Comparison of ENCODE assay signal across 8 cellular contexts in genomic region chr19:9584073-9584833, GRCh38. TPM values are rescaled to one million over a fixed set of nuclear protein-coding genes. Genes with fewer than 3 reads are reported as not detected.
DNase-seq lines count a peak whose midpoint lies in the region; ATAC-seq, FAIRE-seq and TF ChIP-seq lines count a peak whose summit lies in the region.

ZNF121 (minus strand) TSS chr19:9584504; CDS start chr19:9568097, 16,407 bp downstream.

- POLR2A ChIA-PET in HepG2 (lab: Yijun Ruan, JAX): interaction anchor here (1.1 kb wide), 1 partner anchor 184 kb away, joined by 6 read pairs; the partner anchor contains the start of gene ZNF846

- TF ChIP-seq CTCF in HepG2 (CRISPR knock-in tag; IDR thresholded peaks at IDR 0.05): peak; percentile 3; the same call in 1 of the 2 replicates

- H3K27me3 ChIP-seq in HepG2 (ENCODE audit: control insufficient read depth in 1 of 2, insufficient read depth in 2 of 2, low read length in 2 of 2): no peaks in the 10 kb centered on the region; a peak in 1 of 5 replicates

- peak within 1 kb of the TSS; percentile 19 for H2AFZ ChIP-seq in HepG2 (ENCODE audit: low read length)

- ATAC-seq in GM19043 (IDR thresholded peaks at IDR 0.05; ENCODE audit: low read depth, unreplicated experiment): peak; percentile 77
- peak; percentile 85 for ATAC-seq in HG03442 (IDR thresholded peaks at IDR 0.05; ENCODE audit: unreplicated experiment)
- ATAC-seq in HepG2: peak; percentile 91

- peak within 1 kb of the TSS; percentile 85 for H3K27ac ChIP-seq in HepG2 (ENCODE audit: extremely low read length, insufficient read depth, low read length)

- H3K9me3 ChIP-seq in HepG2 (ENCODE audit: low read length): no peaks in the 10 kb centered on the region

- in situ Hi-C loops in HepG2 (cut with HindIII; ENCODE audit: extremely low pct_ligation_motif_present, low pct_unique_long_range_greater_than_20kb): no loop called here

- TF ChIP-seq RAD21 in HepG2 (CRISPR knock-in tag; IDR thresholded peaks at IDR 0.05): no peak

- CTCF ChIA-PET in HepG2 (lab: Yijun Ruan, JAX; ENCODE audit: low intra/inter-chr PET ratio, low total read pairs): no interaction called here

- H3K4me3 ChIP-seq in HepG2 (replicated peaks in 1 of 3; ENCODE audit: insufficient read depth in 1 of 3, low read depth in 2 of 3, low read length in 3 of 3): peak within 1 kb of the TSS; percentile 78 to 92 (median 79)

- H3K79me2 ChIP-seq in HepG2 (ENCODE audit: insufficient read depth, low read length): peaks cover 49% of the 10 kb centered on the region

- FAIRE-seq in HepG2 (lab: Jason Lieb, UNC): no peak

- TF ChIP-seq POLR2A in HepG2 (IDR thresholded peaks at IDR 0.05; ENCODE audit: insufficient read depth in 1 of 2, low read depth in 2 of 2, low read length in 2 of 2): peak; percentile 93 to 95

- intact Hi-C loops in HepG2 (cut with micrococcal nuclease; ENCODE audit: unreplicated experiment): loop anchor here (10.0 kb wide), 1 partner anchor 449 kb away; no protein-coding TSS in a partner anchor

- no peak for TF ChIP-seq EP300 in HepG2 (IDR thresholded peaks at IDR 0.05; ENCODE audit: low read depth in 2 of 2, low read length in 2 of 2)
- no peak for TF ChIP-seq EP300 in HepG2 (CRISPR knock-in tag; IDR thresholded peaks at IDR 0.05; ENCODE audit: borderline replicate concordance)

- peaks cover 39% of the 10 kb centered on the region for H3K4me1 ChIP-seq in HepG2 (ENCODE audit: insufficient read depth, low read length)

- 2% methylated on average over 17 of the region's 51 CpGs for WGBS in HepG2 (ENCODE audit: low lambda C conversion rate)

- BruUV-seq in HepG2 (replicated peaks; lab: Mats Ljungman, UMichigan): TSS peak; percentile 86

- peak within 1 kb of the TSS; percentile 94 for H3K9ac ChIP-seq in HepG2 (ENCODE audit: insufficient read depth, low read depth, low read length)

- DNase-seq in AG20443 (ENCODE audit: low spot score): peak; percentile 93
- peak; percentile 54 for DNase-seq in NCI-H526 treated with DMSO at 0.1 percent for 48 hours (lab: John Stamatoyannopoulos, UW)
- DNase-seq in activated CD4-positive, alpha-beta T cell treated with anti-CD3 and anti-CD28 coated beads, Interleukin-2, amount 50 U/mL, for 4 hours: peak; percentile 70 to 71
- DNase-seq in dermis blood vessel endothelial cell: peak; percentile 84
- peak; percentile 77 for DNase-seq in HepG2 (ENCODE audit: low spot score)
- DNase-seq in stimulated activated CD4-positive, alpha-beta T cell treated with anti-CD3 and anti-CD28 coated beads, Interleukin-4, amount 100 ng/mL, for 1 hour: peak; percentile 84

- peaks cover 0 to 11% of the 10 kb centered on the region in 2 experiments; a peak in 4 of 5 replicates for H3K36me3 ChIP-seq in HepG2 (replicated peaks in 1 of 2; ENCODE audit: control insufficient read depth in 1 of 2, insufficient read depth in 2 of 2, low read length in 2 of 2)

- H4K20me1 ChIP-seq in HepG2 (ENCODE audit: insufficient read depth, low read length): peaks cover 33% of the 10 kb centered on the region

- peak within 1 kb of the TSS; percentile 73 for H3K4me2 ChIP-seq in HepG2 (ENCODE audit: low read depth, low read length)

TF ChIP-seq in HepG2, 621 proteins besides CTCF, POLR2A, EP300 and RAD21 (continues in another document):
- TF ChIP-seq ZNF773 (CRISPR knock-in tag; IDR thresholded peaks at IDR 0.05; ENCODE audit: borderline replicate concordance) (0 out of 2 replicates have a peak, but pooled peaks have one; percentile 56), SMYD3 (CRISPR knock-in tag; IDR thresholded peaks at IDR 0.05) (peak; percentile 55; the same call in 1 of the 2 replicates), RBM22 (optimal IDR thresholded peaks at IDR 0.05; ENCODE audit: low read length) (no peak), ZNF281 (CRISPR knock-in tag; IDR thresholded peaks at IDR 0.05; ENCODE audit: borderline replicate concordance) (peak; percentile 79), ASH2L (IDR thresholded peaks at IDR 0.05; ENCODE audit: insufficient read length, low read depth, low read length) (peak; percentile 93), ZNF780A (CRISPR knock-in tag; IDR thresholded peaks at IDR 0.05) (no peak), ARID3A (IDR thresholded peaks at IDR 0.05; ENCODE audit: low read depth, low read length) (no peak), BCL3 (CRISPR knock-in tag; IDR thresholded peaks at IDR 0.05) (0 out of 2 replicates have a peak, but pooled peaks have one; percentile 39), ATRX (CRISPR knock-in tag; IDR thresholded peaks at IDR 0.05; ENCODE audit: borderline replicate concordance) (no peak), SCMH1 (CRISPR knock-in tag; IDR thresholded peaks at IDR 0.05; ENCODE audit: borderline replicate concordance) (no peak), ZNF652 (CRISPR knock-in tag; IDR thresholded peaks at IDR 0.05; ENCODE audit: borderline replicate concordance, low read depth) (no peak), TBX3 (IDR thresholded peaks at IDR 0.05; ENCODE audit: borderline replicate concordance) (no peak), ZNF101 (CRISPR knock-in tag; IDR thresholded peaks at IDR 0.05; ENCODE audit: borderline replicate concordance, low read depth) (no peak), ZNF441 (CRISPR knock-in tag; IDR thresholded peaks at IDR 0.05; ENCODE audit: borderline replicate concordance) (peak; percentile 71; the same call in 1 of the 2 replicates)

RNA-seq across cellular contexts. Expression of gene ZNF121, which starts in this region (rescaled TPM):
- total RNA-seq in dermis blood vessel endothelial cell (36.7 and 38.8 TPM in 2 replicates), HepG2 (2016; rRNA removed; fragmentation: Illumina TruSeq; extraction: Trizol) (56.3 and 78.4 TPM in 2 replicates)
- total RNA-seq in HepG2 (2016; cell fraction: cytosol; rRNA removed; fragmentation: Illumina TruSeq; extraction: Trizol; ENCODE audit: low read depth): 36.0 and 37.2 TPM in 2 replicates
- total RNA-seq in HepG2 (2016; cell fraction: insoluble cytoplasmic fraction; rRNA removed; fragmentation: Illumina TruSeq; extraction: Trizol): 52.9 and 76.9 TPM in 2 replicates
- total RNA-seq in HepG2 (2016; cell fraction: membrane; rRNA removed; fragmentation: Illumina TruSeq; extraction: Trizol): 33.2 and 40.8 TPM in 2 replicates
- total RNA-seq in HepG2 (2016; cell fraction: nucleus; rRNA removed; fragmentation: Illumina TruSeq; extraction: Trizol): 42.2 and 54.0 TPM in 2 replicates
- 7.8 and 9.3 TPM in 2 replicates for polyA plus RNA-seq in HepG2 (2011; rRNA removed)
- 2.3 and 4.6 TPM in 2 replicates for polyA plus RNA-seq in HepG2 (2011; cell fraction: cytosol; rRNA removed)
- 7.6 and 13.1 TPM in 2 replicates for polyA plus RNA-seq in HepG2 (2011; cell fraction: nucleus; rRNA removed)
- 12.0 and 12.6 TPM in 2 replicates for polyA plus RNA-seq in HepG2 (2012)
- polyA plus RNA-seq in HepG2 (2016; cell fraction: cytosol; fragmentation: Illumina TruSeq; extraction: Trizol; ENCODE audit: low read depth): 1.3 and 1.9 TPM in 2 replicates
- 11.0 and 11.4 TPM in 2 replicates for polyA plus RNA-seq in HepG2 (2016; cell fraction: insoluble cytoplasmic fraction; fragmentation: Illumina TruSeq; extraction: Trizol; ENCODE audit: low read depth)
- 2.8 and 3.3 TPM in 2 replicates for polyA plus RNA-seq in HepG2 (2016; cell fraction: membrane; fragmentation: Illumina TruSeq; extraction: Trizol; ENCODE audit: low read depth)
- polyA plus RNA-seq in HepG2 (2016; cell fraction: nucleus; fragmentation: Illumina TruSeq; extraction: Trizol; ENCODE audit: insufficient read depth, low read depth): 38.0 and 38.9 TPM in 2 replicates
- 11.0 and 19.0 TPM in 2 replicates for polyA minus RNA-seq in HepG2 (2011; rRNA and poly(A)+ RNA removed; ENCODE audit: low replicate concordance)
- 22.7 and 28.7 TPM in 2 replicates for polyA minus RNA-seq in HepG2 (2011; cell fraction: cytosol; rRNA and poly(A)+ RNA removed)
- polyA minus RNA-seq in HepG2 (2011; cell fraction: nucleus; rRNA and poly(A)+ RNA removed): 21.2 and 33.4 TPM in 2 replicates

Comparison
In these comparisons a context has a peak if more than half of its experiments do, and no peak if none do; other contexts are left out.
1. Peak in every context shown above with its lines: DNase-seq, ATAC-seq, H3K4me3 ChIP-seq and H3K27ac ChIP-seq.